In genomic region chr1:204941415-204942338, GRCh38 we compare ENCODE assay signal across 8 cellular contexts.
A peak's percentile ranks its signal among the peaks of the same experiment; 100 is the strongest.
DNase-seq lines count a peak whose midpoint lies in the region; ATAC-seq, FAIRE-seq and TF ChIP-seq lines count a peak whose summit lies in the region.

No MANE protein-coding gene starts in this region.

- H3K27ac Mint-ChIP-seq in WTC11, result no peak overlapping the region
- no peak overlapping the region for H3K27ac Mint-ChIP-seq in stimulated activated naive B cell treated with anti-CD40 and anti-IgM and Interleukin-4, amounts not matched to agents 10 μg/mL and 1 μg/mL and 100 μg/mL, for 72 hours

- no peaks in the 10 kb centered on the region for H3K27me3 Mint-ChIP-seq in WTC11 (ENCODE audit: low read depth)
- peaks cover 12 to 13% of the 10 kb centered on the region in 2 donors for H3K27me3 Mint-ChIP-seq in stimulated activated naive B cell treated with anti-CD40 and anti-IgM and Interleukin-4, amounts not matched to agents 10 μg/mL and 1 μg/mL and 100 μg/mL, for 72 hours

- H3K9ac ChIP-seq in endocrine pancreas (ENCODE audit: control insufficient read depth, insufficient read depth, low read length), result no peak overlapping the region

- ATAC-seq in WTC11 (peak; percentile 92), HG02885 (IDR thresholded peaks at IDR 0.05; ENCODE audit: poor library complexity, unreplicated experiment) (no peak)
- peak; percentile 79 to 89 for ATAC-seq in stimulated activated naive B cell treated with anti-CD40 and anti-IgM and Interleukin-4, amounts not matched to agents 10 μg/mL and 1 μg/mL and 100 μg/mL, for 72 hours (replicated peaks)

- TF ChIP-seq CTCF in AG04450 (IDR thresholded peaks at IDR 0.05; ENCODE audit: low read depth, low read length), result peak; percentile 75
- TF ChIP-seq CTCF in WTC11 (IDR thresholded peaks at IDR 0.05), result peak; percentile 93

- H3K36me3 Mint-ChIP-seq in WTC11, result no peaks in the 10 kb centered on the region
- H3K36me3 Mint-ChIP-seq in stimulated activated naive B cell treated with anti-CD40 and anti-IgM and Interleukin-4, amounts not matched to agents 10 μg/mL and 1 μg/mL and 100 μg/mL, for 72 hours, result no peaks in the 10 kb centered on the region

- H3K9me3 Mint-ChIP-seq in WTC11, result no peaks in the 10 kb centered on the region
- no peaks in the 10 kb centered on the region for H3K9me3 Mint-ChIP-seq in stimulated activated naive B cell treated with anti-CD40 and anti-IgM and Interleukin-4, amounts not matched to agents 10 μg/mL and 1 μg/mL and 100 μg/mL, for 72 hours

- no peak overlapping the region for H3K27ac ChIP-seq in AG04450 (ENCODE audit: low read depth, low read length)

- no peaks in the 10 kb centered on the region for H3K36me3 ChIP-seq in endocrine pancreas (ENCODE audit: control insufficient read depth, insufficient read depth, low read length)

- TF ChIP-seq POLR2A in GM12892 (IDR thresholded peaks at IDR 0.05; ENCODE audit: low read depth, low read length), result no peak

- H3K9me3 ChIP-seq in AG04450 (ENCODE audit: control insufficient read depth, insufficient read depth, low read length), result no peaks in the 10 kb centered on the region
- no peaks in the 10 kb centered on the region for H3K9me3 ChIP-seq in endocrine pancreas (ENCODE audit: control insufficient read depth, low read length)

- peaks cover 7% of the 10 kb centered on the region; the same call in 1 of the 2 replicates for H3K4me1 Mint-ChIP-seq in WTC11
- H3K4me1 Mint-ChIP-seq in stimulated activated naive B cell treated with anti-CD40 and anti-IgM and Interleukin-4, amounts not matched to agents 10 μg/mL and 1 μg/mL and 100 μg/mL, for 72 hours, result no peaks in the 10 kb centered on the region

- CTCF ChIA-PET in AG04450 (lab: Charles Lee) (interaction anchor here (0.6 to 2.8 kb wide), 9 partner anchors 12 to 1925 kb away, joined by 3 to 16 read pairs (median 4); no protein-coding TSS in a partner anchor), WTC11 (lab: Charles Lee) (interaction anchor here (0.6 to 3.1 kb wide), 36 partner anchors 12 to 301 kb away, joined by 3 to 45 read pairs (median 4); no protein-coding TSS in a partner anchor)

- peaks cover 17% of the 10 kb centered on the region for H3K27me3 ChIP-seq in AG04450 (ENCODE audit: control insufficient read depth, insufficient read depth, low read length)
- H3K27me3 ChIP-seq in endocrine pancreas (ENCODE audit: control insufficient read depth, insufficient read depth, low read length), result no peaks in the 10 kb centered on the region

- POLR2A ChIA-PET in AG04450 (lab: Yijun Ruan, JAX), result no interaction called here
- POLR2A ChIA-PET in WTC11 (lab: Charles Lee), result no interaction called here

- H3K4me3 ChIP-seq in AG04450 (ENCODE audit: low read depth, low read length), result no peak overlapping the region
- peak overlapping the region; percentile 23 for H3K4me3 ChIP-seq in endocrine pancreas (ENCODE audit: control insufficient read depth, insufficient read depth, low read length)

- DNase-seq in AG04450 (ENCODE audit: low read depth, low spot score) (no peak), GM12892 (ENCODE audit: insufficient read length) (peak; percentile 38), NCI-H2081 (lab: John Stamatoyannopoulos, UW) (peak; percentile 81 to 83), WTC11 (ENCODE audit: low spot score) (peak; percentile 86), medulla oblongata (ENCODE audit: extremely low spot score) (peak; percentile 85)
- peak; percentile 39 for DNase-seq in stimulated activated naive B cell treated with anti-CD40 and anti-IgM and Interleukin-4, amounts not matched to agents 10 μg/mL and 1 μg/mL and 100 μg/mL, for 72 hours

- FAIRE-seq in GM12892 (lab: Jason Lieb, UNC), result peak; percentile 38

- no peaks in the 10 kb centered on the region for H3K4me1 ChIP-seq in endocrine pancreas (ENCODE audit: control insufficient read depth, insufficient read depth, low read length)

- no peak overlapping the region for H3K4me3 Mint-ChIP-seq in WTC11
- H3K4me3 Mint-ChIP-seq in stimulated activated naive B cell treated with anti-CD40 and anti-IgM and Interleukin-4, amounts not matched to agents 10 μg/mL and 1 μg/mL and 100 μg/mL, for 72 hours, result no peak overlapping the region

TF ChIP-seq in WTC11, 78 proteins besides CTCF, POLR2A, EP300 and RAD21:
- no peak for TF ChIP-seq FOXJ3 (CRISPR knock-in tag; IDR thresholded peaks at IDR 0.05; ENCODE audit: borderline replicate concordance)
- 0 out of 2 replicates have a peak, but pooled peaks have one; percentile 26 for TF ChIP-seq MAX (CRISPR knock-in tag; IDR thresholded peaks at IDR 0.05)
- peak; percentile 35; the same call in 1 of the 2 replicates for TF ChIP-seq USF2 (CRISPR knock-in tag; IDR thresholded peaks at IDR 0.05)
- no peak for TF ChIP-seq JUN (CRISPR knock-in tag; IDR thresholded peaks at IDR 0.05)
- TF ChIP-seq RELA (CRISPR knock-in tag; IDR thresholded peaks at IDR 0.05; ENCODE audit: borderline replicate concordance), result no peak
- TF ChIP-seq AFF4 (CRISPR knock-in tag; IDR thresholded peaks at IDR 0.05; ENCODE audit: borderline replicate concordance), result no peak
- TF ChIP-seq SOX15 (CRISPR knock-in tag; IDR thresholded peaks at IDR 0.05), result no peak
- TF ChIP-seq CREM (CRISPR knock-in tag; IDR thresholded peaks at IDR 0.05), result no peak
- TF ChIP-seq NR1H2 (CRISPR knock-in tag; IDR thresholded peaks at IDR 0.05), result no peak
- no peak for TF ChIP-seq ZNF423 (CRISPR knock-in tag; IDR thresholded peaks at IDR 0.05)
